8 cellular contexts compared by ENCODE assay signal in genomic region chr10:78974409-78975317, GRCh38.
DNase-seq lines count a peak whose midpoint lies in the region; ATAC-seq and TF ChIP-seq lines count a peak whose summit lies in the region.

No MANE protein-coding gene starts in this region.

- no peaks in the 10 kb centered on the region for H4K20me1 ChIP-seq in PC-3 (ENCODE audit: low read length)

- peak overlapping the region; percentile 79 for H3K27ac ChIP-seq in PC-3 (ENCODE audit: low read length)

- POLR2A ChIA-PET in PC-3 (lab: Charles Lee; ENCODE audit: unreplicated experiment) = interaction anchor here (0.6 to 2.5 kb wide), 8 partner anchors 10 to 1229 kb away, joined by 4 to 34 read pairs (median 13); no protein-coding TSS in a partner anchor

- ATAC-seq in HG03432 (IDR thresholded peaks at IDR 0.05; ENCODE audit: unreplicated experiment) = peak; percentile 26
- peak; percentile 16 for ATAC-seq in PC-3
- ATAC-seq in natural killer cell = peak; percentile 67 to 75 (median 72)
- no peak for ATAC-seq in HG02938 (IDR thresholded peaks at IDR 0.05; ENCODE audit: unreplicated experiment)

- H3K9me3 Mint-ChIP-seq in natural killer cell = no peaks in the 10 kb centered on the region

- H3K36me3 Mint-ChIP-seq in natural killer cell = no peaks in the 10 kb centered on the region

- H3K79me2 ChIP-seq in PC-3 (ENCODE audit: low read length) = no peaks in the 10 kb centered on the region

- H3F3A ChIP-seq in PC-3 (ENCODE audit: low read length, unreplicated experiment) = peaks cover 6% of the 10 kb centered on the region

- H3K36me3 ChIP-seq in PC-3 (ENCODE audit: low read depth, low read length) = no peaks in the 10 kb centered on the region

- peak overlapping the region; percentile 53 for H3K4me3 ChIP-seq in PC-3 (ENCODE audit: low read length)

- peak; percentile 100 for TF ChIP-seq CTCF in PC-3 (conservative IDR thresholded peaks at IDR 0.05; ENCODE audit: low read depth, low read length)
- peak; percentile 27 for TF ChIP-seq CTCF in natural killer cell (IDR thresholded peaks at IDR 0.05)

- BruUV-seq in PC-3 (replicated peaks; lab: Mats Ljungman, UMichigan) = TSS peak; percentile 93

- DNase-seq in D341Med (ENCODE audit: low spot score) (peak; percentile 67), PC-3 (peak; percentile 95), fibroblast of gingiva (ENCODE audit: low read depth) (peak; percentile 85), natural killer cell (peak; percentile 72)
- peak; percentile 77 to 79 for DNase-seq in activated T-cell treated with anti-CD3 and anti-CD28 coated beads, Interleukin-2, amount 50 U/mL, for 48 hours
- DNase-seq in stimulated activated naive CD4-positive, alpha-beta T cell treated with Interleukin-2 at 50 U/mL for 16 hours (lab: John Stamatoyannopoulos, UW) = peak; percentile 80

- no peaks in the 10 kb centered on the region for H3K9me2 ChIP-seq in PC-3 (replicated peaks; ENCODE audit: low read length)

- no peaks in the 10 kb centered on the region for H3K27me3 ChIP-seq in PC-3 (ENCODE audit: low read length)

- H2AFZ ChIP-seq in PC-3 (ENCODE audit: low read length) = peak overlapping the region; percentile 63

- peak overlapping the region; percentile 75 for H3K4me2 ChIP-seq in PC-3 (ENCODE audit: low read length)

- peak overlapping the region; percentile 95 to 97 for H3K27ac Mint-ChIP-seq in natural killer cell

- H3K27me3 Mint-ChIP-seq in natural killer cell (ENCODE audit: low read depth in 2 of 2) = peaks cover 7 to 12% of the 10 kb centered on the region in 2 donors

- CTCF ChIA-PET in PC-3 (lab: Charles Lee) = interaction anchor here (0.5 to 3.4 kb wide), 18 partner anchors 10 to 381 kb away, joined by 3 to 36 read pairs (median 6); partner anchors contain the start of gene ZMIZ1

- no peaks in the 10 kb centered on the region for H3K9me3 ChIP-seq in PC-3 (ENCODE audit: low read length)

- peaks cover 16 to 24% of the 10 kb centered on the region in 2 donors for H3K4me1 Mint-ChIP-seq in natural killer cell

- peak overlapping the region; percentile 70 for H3K9ac ChIP-seq in PC-3 (ENCODE audit: low read length)

- intact Hi-C loops in PC-3 (cut with micrococcal nuclease) (loop anchor here (1.0 to 10.0 kb wide), 13 partner anchors 17 to 671 kb away; partner anchors contain the start of gene ZMIZ1), natural killer cell (cut with micrococcal nuclease) (no loop called here)

- H3K4me1 ChIP-seq in PC-3 (ENCODE audit: insufficient read depth, low read length) = peaks cover 39% of the 10 kb centered on the region

- peak overlapping the region; percentile 100 for H3K4me3 Mint-ChIP-seq in natural killer cell
